ENCODE assay signal across 1 cellular context in the genomic region with DNA sequence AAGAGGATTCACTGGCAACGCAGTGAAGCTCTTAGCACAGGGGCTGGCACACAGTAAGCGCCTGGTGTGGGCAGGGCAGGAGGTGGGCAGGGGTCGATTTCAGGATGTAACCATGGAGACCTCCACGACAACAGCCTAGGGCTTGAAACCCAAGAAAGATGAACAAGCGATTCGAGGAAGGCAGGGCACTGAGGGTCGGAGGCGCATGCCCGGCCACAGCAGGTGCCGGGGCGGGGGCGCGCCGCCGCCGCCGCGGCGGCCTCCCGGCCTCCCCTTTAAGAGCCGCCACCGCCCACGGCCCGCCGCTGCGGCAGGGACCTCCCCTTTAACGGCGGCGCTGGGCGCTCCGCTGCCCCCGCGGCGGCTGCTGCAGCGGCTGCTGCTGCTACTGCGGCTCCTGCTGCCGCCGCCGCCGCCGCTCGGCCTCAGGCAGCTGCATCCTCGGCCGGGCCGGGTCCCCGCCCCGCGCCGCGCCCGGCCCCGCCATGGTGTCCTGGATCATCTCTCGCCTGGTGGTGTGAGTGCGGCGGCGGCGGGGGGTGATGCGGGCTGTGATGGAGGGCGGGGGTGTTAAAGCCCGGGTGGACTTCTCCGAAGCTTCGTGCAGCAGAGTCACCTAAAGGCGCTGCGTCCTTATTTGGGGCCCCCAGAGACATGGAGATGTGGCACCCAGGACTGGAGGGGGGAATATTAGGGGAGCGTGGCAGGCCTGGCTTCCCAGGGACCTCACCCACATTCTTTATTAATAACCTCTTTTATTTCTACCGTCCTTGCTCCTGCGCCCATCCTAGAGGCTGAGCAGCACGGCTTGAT.
TF ChIP-seq lines count a peak whose summit lies in the region.

A gene with protein sequence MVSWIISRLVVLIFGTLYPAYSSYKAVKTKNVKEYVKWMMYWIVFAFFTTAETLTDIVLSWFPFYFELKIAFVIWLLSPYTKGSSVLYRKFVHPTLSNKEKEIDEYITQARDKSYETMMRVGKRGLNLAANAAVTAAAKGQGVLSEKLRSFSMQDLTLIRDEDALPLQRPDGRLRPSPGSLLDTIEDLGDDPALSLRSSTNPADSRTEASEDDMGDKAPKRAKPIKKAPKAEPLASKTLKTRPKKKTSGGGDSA (plus strand): TSS at position 334 of the 813 bp plus-strand sequence. CDS start 152 bp downstream, at position 486.

TF ChIP-seq in K562, 482 proteins besides CTCF, POLR2A, EP300 and RAD21 (continued from another document and continues in another):
- TF ChIP-seq, protein P1, sequence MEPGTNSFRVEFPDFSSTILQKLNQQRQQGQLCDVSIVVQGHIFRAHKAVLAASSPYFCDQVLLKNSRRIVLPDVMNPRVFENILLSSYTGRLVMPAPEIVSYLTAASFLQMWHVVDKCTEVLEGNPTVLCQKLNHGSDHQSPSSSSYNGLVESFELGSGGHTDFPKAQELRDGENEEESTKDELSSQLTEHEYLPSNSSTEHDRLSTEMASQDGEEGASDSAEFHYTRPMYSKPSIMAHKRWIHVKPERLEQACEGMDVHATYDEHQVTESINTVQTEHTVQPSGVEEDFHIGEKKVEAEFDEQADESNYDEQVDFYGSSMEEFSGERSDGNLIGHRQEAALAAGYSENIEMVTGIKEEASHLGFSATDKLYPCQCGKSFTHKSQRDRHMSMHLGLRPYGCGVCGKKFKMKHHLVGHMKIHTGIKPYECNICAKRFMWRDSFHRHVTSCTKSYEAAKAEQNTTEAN (CRISPR knock-in tag; IDR thresholded peaks at IDR 0.05), result no peak
- peak; percentile 76 for TF ChIP-seq GATAD2B (IDR thresholded peaks at IDR 0.05; ENCODE audit: borderline replicate concordance)
- no peak for TF ChIP-seq ADNP (tag; IDR thresholded peaks at IDR 0.05)
- no peak for TF ChIP-seq MTA2 (IDR thresholded peaks at IDR 0.05; ENCODE audit: low read depth)
- TF ChIP-seq SIN3B (IDR thresholded peaks at IDR 0.05; ENCODE audit: low read depth), result 0 out of 2 replicates have a peak, but pooled peaks have one; percentile 21
- TF ChIP-seq EGR1 (conservative IDR thresholded peaks at IDR 0.05), result peak; percentile 12; the same call in 1 of the 2 replicates
- peak; percentile 53; the same call in 1 of the 2 replicates for TF ChIP-seq RB1 (IDR thresholded peaks at IDR 0.05; ENCODE audit: low read depth)
- TF ChIP-seq GATA2 (CRISPR knock-in tag; IDR thresholded peaks at IDR 0.05), result no peak
- TF ChIP-seq, protein P2, sequence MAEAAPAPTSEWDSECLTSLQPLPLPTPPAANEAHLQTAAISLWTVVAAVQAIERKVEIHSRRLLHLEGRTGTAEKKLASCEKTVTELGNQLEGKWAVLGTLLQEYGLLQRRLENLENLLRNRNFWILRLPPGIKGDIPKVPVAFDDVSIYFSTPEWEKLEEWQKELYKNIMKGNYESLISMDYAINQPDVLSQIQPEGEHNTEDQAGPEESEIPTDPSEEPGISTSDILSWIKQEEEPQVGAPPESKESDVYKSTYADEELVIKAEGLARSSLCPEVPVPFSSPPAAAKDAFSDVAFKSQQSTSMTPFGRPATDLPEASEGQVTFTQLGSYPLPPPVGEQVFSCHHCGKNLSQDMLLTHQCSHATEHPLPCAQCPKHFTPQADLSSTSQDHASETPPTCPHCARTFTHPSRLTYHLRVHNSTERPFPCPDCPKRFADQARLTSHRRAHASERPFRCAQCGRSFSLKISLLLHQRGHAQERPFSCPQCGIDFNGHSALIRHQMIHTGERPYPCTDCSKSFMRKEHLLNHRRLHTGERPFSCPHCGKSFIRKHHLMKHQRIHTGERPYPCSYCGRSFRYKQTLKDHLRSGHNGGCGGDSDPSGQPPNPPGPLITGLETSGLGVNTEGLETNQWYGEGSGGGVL (CRISPR knock-in tag; IDR thresholded peaks at IDR 0.05), result no peak
- no peak for TF ChIP-seq JUND (IDR thresholded peaks at IDR 0.05; ENCODE audit: borderline replicate concordance, low read depth, low read length)
- TF ChIP-seq JUND (tag; IDR thresholded peaks at IDR 0.05; ENCODE audit: borderline replicate concordance, low read depth, low read length), result no peak
- no peak for TF ChIP-seq KHSRP (IDR thresholded peaks at IDR 0.05)
- no peak for TF ChIP-seq PRMT5 (CRISPR knock-in tag; IDR thresholded peaks at IDR 0.05)
- TF ChIP-seq PYGO2 (tag; IDR thresholded peaks at IDR 0.05), result no peak
- TF ChIP-seq RCOR1 (IDR thresholded peaks at IDR 0.05; ENCODE audit: borderline replicate concordance in 1 of 2, low read depth in 2 of 2, low read length in 2 of 2), result no peak
- TF ChIP-seq, protein P3, sequence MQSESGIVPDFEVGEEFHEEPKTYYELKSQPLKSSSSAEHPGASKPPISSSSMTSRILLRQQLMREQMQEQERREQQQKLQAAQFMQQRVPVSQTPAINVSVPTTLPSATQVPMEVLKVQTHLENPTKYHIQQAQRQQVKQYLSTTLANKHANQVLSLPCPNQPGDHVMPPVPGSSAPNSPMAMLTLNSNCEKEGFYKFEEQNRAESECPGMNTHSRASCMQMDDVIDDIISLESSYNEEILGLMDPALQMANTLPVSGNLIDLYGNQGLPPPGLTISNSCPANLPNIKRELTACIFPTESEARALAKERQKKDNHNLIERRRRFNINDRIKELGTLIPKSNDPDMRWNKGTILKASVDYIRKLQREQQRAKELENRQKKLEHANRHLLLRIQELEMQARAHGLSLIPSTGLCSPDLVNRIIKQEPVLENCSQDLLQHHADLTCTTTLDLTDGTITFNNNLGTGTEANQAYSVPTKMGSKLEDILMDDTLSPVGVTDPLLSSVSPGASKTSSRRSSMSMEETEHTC (IDR thresholded peaks at IDR 0.05), result no peak
- TF ChIP-seq NRF1 (conservative IDR thresholded peaks at IDR 0.05 in 1 of 2, IDR thresholded peaks at IDR 0.05 in 1 of 2), result peak; percentile 66 to 68; a peak in 3 of 4 replicates
- no peak for TF ChIP-seq KLF16 (IDR thresholded peaks at IDR 0.05)
- TF ChIP-seq KLF13 (tag; IDR thresholded peaks at IDR 0.05; ENCODE audit: borderline replicate concordance, low read depth), result no peak
- TF ChIP-seq CTBP1 (IDR thresholded peaks at IDR 0.05; ENCODE audit: borderline replicate concordance), result peak; percentile 69; the same call in 1 of the 2 replicates
- TF ChIP-seq, protein P4, sequence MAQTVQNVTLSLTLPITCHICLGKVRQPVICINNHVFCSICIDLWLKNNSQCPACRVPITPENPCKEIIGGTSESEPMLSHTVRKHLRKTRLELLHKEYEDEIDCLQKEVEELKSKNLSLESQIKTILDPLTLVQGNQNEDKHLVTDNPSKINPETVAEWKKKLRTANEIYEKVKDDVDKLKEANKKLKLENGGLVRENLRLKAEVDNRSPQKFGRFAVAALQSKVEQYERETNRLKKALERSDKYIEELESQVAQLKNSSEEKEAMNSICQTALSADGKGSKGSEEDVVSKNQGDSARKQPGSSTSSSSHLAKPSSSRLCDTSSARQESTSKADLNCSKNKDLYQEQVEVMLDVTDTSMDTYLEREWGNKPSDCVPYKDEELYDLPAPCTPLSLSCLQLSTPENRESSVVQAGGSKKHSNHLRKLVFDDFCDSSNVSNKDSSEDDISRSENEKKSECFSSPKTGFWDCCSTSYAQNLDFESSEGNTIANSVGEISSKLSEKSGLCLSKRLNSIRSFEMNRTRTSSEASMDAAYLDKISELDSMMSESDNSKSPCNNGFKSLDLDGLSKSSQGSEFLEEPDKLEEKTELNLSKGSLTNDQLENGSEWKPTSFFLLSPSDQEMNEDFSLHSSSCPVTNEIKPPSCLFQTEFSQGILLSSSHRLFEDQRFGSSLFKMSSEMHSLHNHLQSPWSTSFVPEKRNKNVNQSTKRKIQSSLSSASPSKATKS (CRISPR knock-in tag; IDR thresholded peaks at IDR 0.05), result no peak
- TF ChIP-seq KDM2B (CRISPR knock-in tag; IDR thresholded peaks at IDR 0.05), result no peak
- TF ChIP-seq, protein P5, sequence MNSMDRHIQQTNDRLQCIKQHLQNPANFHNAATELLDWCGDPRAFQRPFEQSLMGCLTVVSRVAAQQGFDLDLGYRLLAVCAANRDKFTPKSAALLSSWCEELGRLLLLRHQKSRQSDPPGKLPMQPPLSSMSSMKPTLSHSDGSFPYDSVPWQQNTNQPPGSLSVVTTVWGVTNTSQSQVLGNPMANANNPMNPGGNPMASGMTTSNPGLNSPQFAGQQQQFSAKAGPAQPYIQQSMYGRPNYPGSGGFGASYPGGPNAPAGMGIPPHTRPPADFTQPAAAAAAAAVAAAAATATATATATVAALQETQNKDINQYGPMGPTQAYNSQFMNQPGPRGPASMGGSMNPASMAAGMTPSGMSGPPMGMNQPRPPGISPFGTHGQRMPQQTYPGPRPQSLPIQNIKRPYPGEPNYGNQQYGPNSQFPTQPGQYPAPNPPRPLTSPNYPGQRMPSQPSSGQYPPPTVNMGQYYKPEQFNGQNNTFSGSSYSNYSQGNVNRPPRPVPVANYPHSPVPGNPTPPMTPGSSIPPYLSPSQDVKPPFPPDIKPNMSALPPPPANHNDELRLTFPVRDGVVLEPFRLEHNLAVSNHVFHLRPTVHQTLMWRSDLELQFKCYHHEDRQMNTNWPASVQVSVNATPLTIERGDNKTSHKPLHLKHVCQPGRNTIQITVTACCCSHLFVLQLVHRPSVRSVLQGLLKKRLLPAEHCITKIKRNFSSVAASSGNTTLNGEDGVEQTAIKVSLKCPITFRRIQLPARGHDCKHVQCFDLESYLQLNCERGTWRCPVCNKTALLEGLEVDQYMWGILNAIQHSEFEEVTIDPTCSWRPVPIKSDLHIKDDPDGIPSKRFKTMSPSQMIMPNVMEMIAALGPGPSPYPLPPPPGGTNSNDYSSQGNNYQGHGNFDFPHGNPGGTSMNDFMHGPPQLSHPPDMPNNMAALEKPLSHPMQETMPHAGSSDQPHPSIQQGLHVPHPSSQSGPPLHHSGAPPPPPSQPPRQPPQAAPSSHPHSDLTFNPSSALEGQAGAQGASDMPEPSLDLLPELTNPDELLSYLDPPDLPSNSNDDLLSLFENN (IDR thresholded peaks at IDR 0.05; ENCODE audit: low read depth in 2 of 2, low read length in 2 of 2), result no peak
- TF ChIP-seq MAFG (tag; conservative IDR thresholded peaks at IDR 0.05), result no peak
- no peak for TF ChIP-seq ZC3H11A (IDR thresholded peaks at IDR 0.05; ENCODE audit: low read depth, low read length)
- TF ChIP-seq POU5F1 (IDR thresholded peaks at IDR 0.05; ENCODE audit: borderline replicate concordance, low read depth, low read length, partially characterized antibody), result no peak
- 0 out of 2 replicates have a peak, but pooled peaks have one; percentile 11 for TF ChIP-seq MTA3 (IDR thresholded peaks at IDR 0.05; ENCODE audit: borderline replicate concordance)
- TF ChIP-seq RBM25 (IDR thresholded peaks at IDR 0.05; ENCODE audit: low read depth, low read length, severe bottlenecking), result no peak
- TF ChIP-seq ZNF408 (CRISPR knock-in tag; IDR thresholded peaks at IDR 0.05; ENCODE audit: low read depth), result no peak
- TF ChIP-seq LCOR (CRISPR knock-in tag; IDR thresholded peaks at IDR 0.05), result no peak
- no peak for TF ChIP-seq ZNF778 (CRISPR knock-in tag; IDR thresholded peaks at IDR 0.05)
- no peak for TF ChIP-seq ZNF174 (CRISPR knock-in tag; IDR thresholded peaks at IDR 0.05)
- no peak for TF ChIP-seq CBX3 (IDR thresholded peaks at IDR 0.05; ENCODE audit: borderline replicate concordance in 1 of 2, low read length in 2 of 2)
- no peak for TF ChIP-seq ZNF444 (CRISPR knock-in tag; IDR thresholded peaks at IDR 0.05)
- TF ChIP-seq HOXB6 (CRISPR knock-in tag; IDR thresholded peaks at IDR 0.05; ENCODE audit: borderline replicate concordance), result no peak
- no peak for TF ChIP-seq SUPT5H (IDR thresholded peaks at IDR 0.05)
- no peak for TF ChIP-seq ZNF133 (CRISPR knock-in tag; IDR thresholded peaks at IDR 0.05)
- TF ChIP-seq ZNF785 (CRISPR knock-in tag; IDR thresholded peaks at IDR 0.05), result no peak
- no peak for TF ChIP-seq ZSCAN29 (IDR thresholded peaks at IDR 0.05)
- TF ChIP-seq, protein P6, sequence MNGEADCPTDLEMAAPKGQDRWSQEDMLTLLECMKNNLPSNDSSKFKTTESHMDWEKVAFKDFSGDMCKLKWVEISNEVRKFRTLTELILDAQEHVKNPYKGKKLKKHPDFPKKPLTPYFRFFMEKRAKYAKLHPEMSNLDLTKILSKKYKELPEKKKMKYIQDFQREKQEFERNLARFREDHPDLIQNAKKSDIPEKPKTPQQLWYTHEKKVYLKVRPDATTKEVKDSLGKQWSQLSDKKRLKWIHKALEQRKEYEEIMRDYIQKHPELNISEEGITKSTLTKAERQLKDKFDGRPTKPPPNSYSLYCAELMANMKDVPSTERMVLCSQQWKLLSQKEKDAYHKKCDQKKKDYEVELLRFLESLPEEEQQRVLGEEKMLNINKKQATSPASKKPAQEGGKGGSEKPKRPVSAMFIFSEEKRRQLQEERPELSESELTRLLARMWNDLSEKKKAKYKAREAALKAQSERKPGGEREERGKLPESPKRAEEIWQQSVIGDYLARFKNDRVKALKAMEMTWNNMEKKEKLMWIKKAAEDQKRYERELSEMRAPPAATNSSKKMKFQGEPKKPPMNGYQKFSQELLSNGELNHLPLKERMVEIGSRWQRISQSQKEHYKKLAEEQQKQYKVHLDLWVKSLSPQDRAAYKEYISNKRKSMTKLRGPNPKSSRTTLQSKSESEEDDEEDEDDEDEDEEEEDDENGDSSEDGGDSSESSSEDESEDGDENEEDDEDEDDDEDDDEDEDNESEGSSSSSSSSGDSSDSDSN (IDR thresholded peaks at IDR 0.05; ENCODE audit: borderline replicate concordance in 1 of 2, low read depth in 2 of 2, low read length in 2 of 2), result 0 out of 4 replicates have a peak, but pooled peaks of 1 of the 2 experiments have one; percentile 43
- TF ChIP-seq, protein P7, sequence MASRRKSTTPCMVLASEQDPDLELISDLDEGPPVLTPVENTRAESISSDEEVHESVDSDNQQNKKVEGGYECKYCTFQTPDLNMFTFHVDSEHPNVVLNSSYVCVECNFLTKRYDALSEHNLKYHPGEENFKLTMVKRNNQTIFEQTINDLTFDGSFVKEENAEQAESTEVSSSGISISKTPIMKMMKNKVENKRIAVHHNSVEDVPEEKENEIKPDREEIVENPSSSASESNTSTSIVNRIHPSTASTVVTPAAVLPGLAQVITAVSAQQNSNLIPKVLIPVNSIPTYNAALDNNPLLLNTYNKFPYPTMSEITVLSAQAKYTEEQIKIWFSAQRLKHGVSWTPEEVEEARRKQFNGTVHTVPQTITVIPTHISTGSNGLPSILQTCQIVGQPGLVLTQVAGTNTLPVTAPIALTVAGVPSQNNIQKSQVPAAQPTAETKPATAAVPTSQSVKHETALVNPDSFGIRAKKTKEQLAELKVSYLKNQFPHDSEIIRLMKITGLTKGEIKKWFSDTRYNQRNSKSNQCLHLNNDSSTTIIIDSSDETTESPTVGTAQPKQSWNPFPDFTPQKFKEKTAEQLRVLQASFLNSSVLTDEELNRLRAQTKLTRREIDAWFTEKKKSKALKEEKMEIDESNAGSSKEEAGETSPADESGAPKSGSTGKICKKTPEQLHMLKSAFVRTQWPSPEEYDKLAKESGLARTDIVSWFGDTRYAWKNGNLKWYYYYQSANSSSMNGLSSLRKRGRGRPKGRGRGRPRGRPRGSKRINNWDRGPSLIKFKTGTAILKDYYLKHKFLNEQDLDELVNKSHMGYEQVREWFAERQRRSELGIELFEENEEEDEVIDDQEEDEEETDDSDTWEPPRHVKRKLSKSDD (conservative IDR thresholded peaks at IDR 0.05; ENCODE audit: low read length), result no peak
- TF ChIP-seq, protein P8, sequence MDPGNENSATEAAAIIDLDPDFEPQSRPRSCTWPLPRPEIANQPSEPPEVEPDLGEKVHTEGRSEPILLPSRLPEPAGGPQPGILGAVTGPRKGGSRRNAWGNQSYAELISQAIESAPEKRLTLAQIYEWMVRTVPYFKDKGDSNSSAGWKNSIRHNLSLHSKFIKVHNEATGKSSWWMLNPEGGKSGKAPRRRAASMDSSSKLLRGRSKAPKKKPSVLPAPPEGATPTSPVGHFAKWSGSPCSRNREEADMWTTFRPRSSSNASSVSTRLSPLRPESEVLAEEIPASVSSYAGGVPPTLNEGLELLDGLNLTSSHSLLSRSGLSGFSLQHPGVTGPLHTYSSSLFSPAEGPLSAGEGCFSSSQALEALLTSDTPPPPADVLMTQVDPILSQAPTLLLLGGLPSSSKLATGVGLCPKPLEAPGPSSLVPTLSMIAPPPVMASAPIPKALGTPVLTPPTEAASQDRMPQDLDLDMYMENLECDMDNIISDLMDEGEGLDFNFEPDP (CRISPR knock-in tag; IDR thresholded peaks at IDR 0.05), result no peak
- no peak for TF ChIP-seq CHD4 (IDR thresholded peaks at IDR 0.05; ENCODE audit: insufficient read depth, insufficient replicate concordance, low read depth, low read length, poor library complexity, severe bottlenecking)
